26 cellular contexts compared by ENCODE assay signal in the genomic region with DNA sequence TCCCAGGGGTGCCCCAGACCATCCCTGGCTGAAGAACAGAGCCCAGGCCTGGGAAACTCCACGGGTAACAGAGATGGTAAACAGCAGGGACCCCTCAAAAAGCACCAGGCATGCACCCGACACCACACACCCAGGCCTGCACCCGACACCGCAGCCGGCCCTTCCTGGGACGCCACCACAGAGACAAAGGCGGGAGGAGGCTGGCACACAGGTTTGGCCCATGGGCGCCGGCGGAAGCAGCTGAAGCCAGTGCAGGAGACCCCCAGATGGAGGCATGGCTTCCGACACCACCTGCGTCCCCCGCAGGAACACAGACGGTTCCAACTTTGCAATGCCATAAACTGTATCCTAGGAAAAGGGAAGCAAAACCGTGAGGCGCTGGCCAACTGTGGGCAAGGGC.
"Had no signal": no experiment of that assay in that cellular context is flagged by ENCODE, and none has a peak within 500 bp of the region (broad histone marks: within the 10 kb centered on the region; RNA-seq: fewer than 3 reads in every experiment).

No MANE protein-coding gene starts in this region.

- ATAC-seq: activated T-helper 17 cell treated with anti-CD3 and anti-CD28 coated beads, Interleukin-2, amount 50 U/mL, for 72 hours; foreskin keratinocyte; left lung; stimulated activated effector memory CD8-positive, alpha-beta T cell treated with anti-CD3 and anti-CD28 coated beads, Interleukin-12 subunit alpha, Interleukin-12 subunit beta, amount 100 ng/mL, for 72 hours had no signal

- H3K4me1 ChIP-seq: foreskin keratinocyte, left lung had no signal

- H3K4me3 Mint-ChIP-seq: activated CD4-positive, alpha-beta memory T cell treated with anti-CD3 and anti-CD28 coated beads for 36 hours; activated CD4-positive, alpha-beta T cell treated with anti-CD3 and anti-CD28 coated beads, Interleukin-2, amount 10 ng/mL, durations not matched to agents 24 days and 14 days; activated T-helper 17 cell treated with anti-CD3 and anti-CD28 coated beads, Interleukin-2, amount 50 U/mL, for 72 hours; mesothelial cell of epicardium; stimulated activated effector memory CD8-positive, alpha-beta T cell treated with anti-CD3 and anti-CD28 coated beads, Interleukin-12 subunit alpha, Interleukin-12 subunit beta, amount 100 ng/mL, for 72 hours; stimulated activated naive CD8-positive, alpha-beta T cell treated with anti-CD3 and anti-CD28 coated beads, Interleukin-15, Interleukin-2, amounts not matched to agents 100 ng/mL and 50 ng/mL, for 24 hours; T-helper 1 cell treated with Interleukin-12 subunit alpha and Interleukin-12 subunit beta and Interleukin-4 antibody, amounts not matched to agents 30 μg/mL and 1 μg/mL, for 36 hours; type B pancreatic cell had no signal

- H3K27me3 ChIP-seq: esophagus muscularis mucosa, foreskin keratinocyte, left lung, uterus had no signal

- H3K9me3 Mint-ChIP-seq: activated CD4-positive, alpha-beta memory T cell treated with anti-CD3 and anti-CD28 coated beads for 36 hours; activated CD4-positive, alpha-beta T cell treated with anti-CD3 and anti-CD28 coated beads, Interleukin-2, amount 10 ng/mL, durations not matched to agents 24 days and 14 days; activated T-helper 17 cell treated with anti-CD3 and anti-CD28 coated beads, Interleukin-2, amount 50 U/mL, for 72 hours; mesothelial cell of epicardium; naive B cell; stimulated activated effector memory CD8-positive, alpha-beta T cell treated with anti-CD3 and anti-CD28 coated beads, Interleukin-12 subunit alpha, Interleukin-12 subunit beta, amount 100 ng/mL, for 72 hours; stimulated activated naive CD8-positive, alpha-beta T cell treated with anti-CD3 and anti-CD28 coated beads, Interleukin-15, Interleukin-2, amounts not matched to agents 100 ng/mL and 50 ng/mL, for 24 hours; T-helper 1 cell treated with Interleukin-12 subunit alpha and Interleukin-12 subunit beta and Interleukin-4 antibody, amounts not matched to agents 30 μg/mL and 1 μg/mL, for 36 hours; type B pancreatic cell had no signal

- H3K36me3 ChIP-seq: uterus had no signal

- H3K27me3 Mint-ChIP-seq: activated CD4-positive, alpha-beta memory T cell treated with anti-CD3 and anti-CD28 coated beads for 36 hours; activated CD4-positive, alpha-beta T cell treated with anti-CD3 and anti-CD28 coated beads, Interleukin-2, amount 10 ng/mL, durations not matched to agents 24 days and 14 days; activated T-helper 17 cell treated with anti-CD3 and anti-CD28 coated beads, Interleukin-2, amount 50 U/mL, for 72 hours; naive B cell; stimulated activated naive CD8-positive, alpha-beta T cell treated with anti-CD3 and anti-CD28 coated beads, Interleukin-15, Interleukin-2, amounts not matched to agents 100 ng/mL and 50 ng/mL, for 24 hours; type B pancreatic cell had no signal

- H3K27ac ChIP-seq: esophagus muscularis mucosa, foreskin keratinocyte, skin epidermis, WERI-Rb-1 had no signal

- DNase-seq: activated CD4-positive, alpha-beta memory T cell treated with anti-CD3 and anti-CD28 coated beads for 36 hours; activated CD4-positive, alpha-beta T cell treated with anti-CD3 and anti-CD28 coated beads, Interleukin-2, amount 10 ng/mL, durations not matched to agents 24 days and 14 days; activated CD4-positive, CD25-positive, alpha-beta regulatory T cell treated with anti-CD3 and anti-CD28 coated beads, Interleukin-2, amount 50 U/mL, for 72 hours; activated CD8-positive, alpha-beta memory T cell treated with anti-CD3 and anti-CD28 coated beads, Interleukin-2, amount 50 U/mL, for 4 hours; activated gamma-delta T cell treated with Interleukin-2 at 50 U/mL for 16 hours; activated naive CD4-positive, alpha-beta T cell treated with anti-CD3 and anti-CD28 coated beads, Interleukin-2, amount 50 U/mL, for 16 hours; activated T-cell treated with anti-CD3 and anti-CD28 coated beads, Interleukin-2, amount 50 U/mL, for 1 hour; foreskin keratinocyte; left lung; mammary epithelial cell; naive B cell; posterior cingulate gyrus; stimulated activated CD4-positive, alpha-beta T cell treated with anti-CD3 and anti-CD28 coated beads, Interleukin-4, amount 100 ng/mL, for 24 hours; substantia nigra; SW 1271; T-helper 9 cell; uterus; WERI-Rb-1 had no signal

- H3K27ac Mint-ChIP-seq: activated CD4-positive, alpha-beta memory T cell treated with anti-CD3 and anti-CD28 coated beads for 36 hours; activated CD4-positive, alpha-beta T cell treated with anti-CD3 and anti-CD28 coated beads, Interleukin-2, amount 10 ng/mL, durations not matched to agents 24 days and 14 days; activated T-helper 17 cell treated with anti-CD3 and anti-CD28 coated beads, Interleukin-2, amount 50 U/mL, for 72 hours; mesothelial cell of epicardium; stimulated activated effector memory CD8-positive, alpha-beta T cell treated with anti-CD3 and anti-CD28 coated beads, Interleukin-12 subunit alpha, Interleukin-12 subunit beta, amount 100 ng/mL, for 72 hours; stimulated activated naive CD8-positive, alpha-beta T cell treated with anti-CD3 and anti-CD28 coated beads, Interleukin-15, Interleukin-2, amounts not matched to agents 100 ng/mL and 50 ng/mL, for 24 hours; T-helper 1 cell treated with Interleukin-12 subunit alpha and Interleukin-12 subunit beta and Interleukin-4 antibody, amounts not matched to agents 30 μg/mL and 1 μg/mL, for 36 hours; type B pancreatic cell had no signal

- H3K4me3 ChIP-seq: esophagus muscularis mucosa, left lung, skin epidermis, uterus had no signal

- H3K9me3 ChIP-seq: esophagus muscularis mucosa, left lung, uterus had no signal
